8 cellular contexts compared by ENCODE assay signal in genomic region chr1:180154003-180154324, GRCh38. TPM values are rescaled to one million over a fixed set of nuclear protein-coding genes. Genes with fewer than 3 reads are reported as not detected.
DNase-seq lines count a peak whose midpoint lies in the region; ATAC-seq and TF ChIP-seq lines count a peak whose summit lies in the region.

No MANE protein-coding gene starts in this region.

- H3K36me3 ChIP-seq in ES-I3 (ENCODE audit: insufficient read depth, low read length): no peaks in the 10 kb centered on the region
- H3K36me3 ChIP-seq in PC-9 (ENCODE audit: low read depth): no peaks in the 10 kb centered on the region
- peaks cover 0 to 9% of the 10 kb centered on the region in 2 donors for H3K36me3 ChIP-seq in esophagus (ENCODE audit: control insufficient read depth in 2 of 2, insufficient read depth in 2 of 2, low read length in 1 of 2)
- H3K36me3 ChIP-seq in ovary: no peaks in the 10 kb centered on the region

- ATAC-seq in GM21528 (IDR thresholded peaks at IDR 0.05; ENCODE audit: low FRiP score, unreplicated experiment) (no peak), HG03108 (IDR thresholded peaks at IDR 0.05; ENCODE audit: unreplicated experiment) (no peak)

- peak overlapping the region; percentile 85 for H3K9ac ChIP-seq in ES-I3 (ENCODE audit: low read depth, low read length)

- H3K27ac ChIP-seq in PC-9: no peak overlapping the region
- H3K27ac ChIP-seq in esophagus (ENCODE audit: low read depth in 2 of 2, low read length in 1 of 2): peak overlapping the region; percentile 57 to 90
- H3K27ac ChIP-seq in ovary: peak overlapping the region; percentile 77 to 94

- POLR2A ChIA-PET in PC-9 (lab: Charles Lee; ENCODE audit: unreplicated experiment): interaction anchor here (0.6 to 1.0 kb wide), 6 partner anchors 14 to 1886 kb away, joined by 3 to 41 read pairs (median 4); no protein-coding TSS in a partner anchor

- H3K9me3 ChIP-seq in ES-I3 (ENCODE audit: control insufficient read depth, insufficient read depth, low read length) (no peaks in the 10 kb centered on the region), PC-9 (ENCODE audit: insufficient read depth, low read depth) (no peaks in the 10 kb centered on the region), esophagus (ENCODE audit: control insufficient read depth in 2 of 2, insufficient read depth in 1 of 2, low read depth in 1 of 2, low read length in 1 of 2) (no peaks in the 10 kb centered on the region), ovary (no peaks in the 10 kb centered on the region)

- peaks cover 41% of the 10 kb centered on the region for H3F3A ChIP-seq in PC-9 (ENCODE audit: insufficient read depth, low read depth)

- WGBS in esophagus, 2 donors: 12 to 18% methylated on average over 7 of the region's 7 CpGs
- WGBS in ovary, 3 donors: 4 to 8% (median 7%) methylated on average over 7 of the region's 7 CpGs

- TF ChIP-seq CTCF in PC-9 (conservative IDR thresholded peaks at IDR 0.05) (no peak), ovary (IDR thresholded peaks at IDR 0.05) (no peak)

- peak overlapping the region; percentile 79 for H2AFZ ChIP-seq in PC-9

- H3K79me2 ChIP-seq in PC-9 (ENCODE audit: low read depth): peaks cover 43% of the 10 kb centered on the region

- intact Hi-C loops in PC-9 (cut with micrococcal nuclease; ENCODE audit: unreplicated experiment) (loop anchor here (5.0 kb wide), 2 partner anchors 37 to 57 kb away; no protein-coding TSS in a partner anchor), ovary (cut with DNase I) (loop anchor here in 1 of 4 donors (5.0 kb wide), 1 partner anchor 272 kb away; the partner anchor contains the start of gene TOR1AIP1)

- H3K4me1 ChIP-seq in ES-I3 (ENCODE audit: insufficient read depth, low read length) (0 out of 2 replicates have a peak, but pooled peaks cover 6% of the 10 kb centered on the region), PC-9 (replicated peaks; ENCODE audit: insufficient read depth) (peaks cover 61% of the 10 kb centered on the region), esophagus (ENCODE audit: control insufficient read depth in 2 of 2, insufficient read depth in 2 of 2, low read length in 1 of 2) (peaks cover 2 to 21% of the 10 kb centered on the region in 2 donors), ovary (ENCODE audit: insufficient read depth) (peaks cover 14% of the 10 kb centered on the region)

- DNase-seq in PC-9 (no peak), ovary (no peak), DMS153 treated with DMSO at 0.1 percent for 48 hours (lab: John Stamatoyannopoulos, UW; ENCODE audit: unreplicated experiment) (no peak), DMS79 (lab: John Stamatoyannopoulos, UW) (no peak)

- H3K9me2 ChIP-seq in PC-9 (ENCODE audit: insufficient read depth): no peaks in the 10 kb centered on the region

- H3K27me3 ChIP-seq in PC-9 (ENCODE audit: insufficient read depth, low read depth) (no peaks in the 10 kb centered on the region), esophagus (ENCODE audit: control insufficient read depth in 1 of 2, insufficient read depth in 2 of 2, low read length in 2 of 2) (no peaks in the 10 kb centered on the region), ovary (no peaks in the 10 kb centered on the region)

- peak overlapping the region; percentile 94 for H3K4me2 ChIP-seq in PC-9

- CTCF ChIA-PET in PC-9 (lab: Charles Lee): interaction anchor here (0.6 to 1.6 kb wide), 3 partner anchors 15 to 1482 kb away, joined by 4 to 11 read pairs (median 10); no protein-coding TSS in a partner anchor

- no peak for TF ChIP-seq EP300 in ovary (IDR thresholded peaks at IDR 0.05)

- BruUV-seq in PC-9 (replicated peaks; lab: Mats Ljungman, UMichigan): TSS peak; percentile 86

- no peaks in the 10 kb centered on the region for H4K20me1 ChIP-seq in PC-9 (ENCODE audit: insufficient read depth)

- no peak for TF ChIP-seq POLR2A in ovary (IDR thresholded peaks at IDR 0.05)

- H3K4me3 ChIP-seq in PC-9 (peak overlapping the region; percentile 82), esophagus (ENCODE audit: low read depth in 1 of 2, low read length in 2 of 2) (peak overlapping the region; percentile 69 to 78), ovary (peak overlapping the region; percentile 81)

RNA-seq across cellular contexts. Expression of gene QSOX1, which starts 0.7 kb away (rescaled TPM):
- total RNA-seq in PC-9 (2021) (226 and 263 TPM in 2 replicates), ovary (100 to 1,000 TPM in 6 of 7 donors, 10 to 100 TPM in 1; 57.8 to 475 (median 229) TPM)
- polyA plus RNA-seq in esophagus (100 to 1,000 TPM in 1 of 2 donors, 10 to 100 TPM in 1; 50.6 to 173 TPM), ovary (100 to 1,000 TPM in 1 of 2 donors, 10 to 100 TPM in 1; 100.0 to 137 TPM)
